Comparison of ENCODE assay signal across 21 cellular contexts in the genomic region with DNA sequence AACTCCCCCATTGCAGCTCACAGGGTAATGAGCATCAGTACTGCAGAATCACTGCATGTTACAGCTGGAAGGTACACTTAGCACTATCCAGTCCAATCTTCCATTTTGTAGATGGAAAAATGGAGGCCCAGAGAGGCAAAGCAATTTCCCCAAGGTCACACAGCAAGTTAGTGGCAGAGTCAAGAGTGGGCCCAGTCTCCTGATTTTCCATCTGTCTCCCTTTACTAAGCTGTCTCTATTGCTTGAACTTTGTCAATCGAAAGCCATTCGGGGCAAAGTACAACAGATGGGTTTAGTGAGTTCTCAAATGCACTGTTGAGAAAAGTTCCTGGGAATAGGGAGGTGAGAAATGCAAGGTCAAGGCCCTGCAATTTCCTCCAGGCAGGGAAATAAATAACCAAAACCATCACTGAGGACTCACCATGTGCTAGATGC.
"Had no signal": no experiment of that assay in that cellular context is flagged by ENCODE, and none has a peak within 500 bp of the region (broad histone marks: within the 10 kb centered on the region; RNA-seq: fewer than 3 reads in every experiment).

No MANE protein-coding gene starts in this region.

- H3K4me3 ChIP-seq: ascending aorta, left lung, smooth muscle cell, tibial nerve had no signal

- H3K27ac ChIP-seq: ascending aorta, left lung, neutrophil, tibial nerve had no signal

- H3K9me3 ChIP-seq: left lung, neutrophil had no signal

- H3K4me3 Mint-ChIP-seq: activated naive CD8-positive, alpha-beta T cell treated with anti-CD3 and anti-CD28 coated beads, Interleukin-2, amount 50 U/mL, for 24 hours; memory B cell; natural killer cell; WTC11 had no signal

- FAIRE-seq: endometrium had no signal

- DNase-seq: activated CD4-positive, alpha-beta T cell treated with anti-CD3 and anti-CD28 coated beads for 48 hours; activated CD8-positive, alpha-beta memory T cell treated with anti-CD3 and anti-CD28 coated beads for 24 hours; activated naive CD4-positive, alpha-beta T cell; activated naive CD8-positive, alpha-beta T cell treated with anti-CD3 and anti-CD28 coated beads, Interleukin-2, amount 50 U/mL, for 24 hours; hippocampal formation; left lung; natural killer cell; posterior cingulate gyrus; right cardiac atrium; stimulated activated CD4-positive, alpha-beta T cell treated with anti-CD3 and anti-CD28 coated beads, Interleukin-4, amount 100 ng/mL, for 4 hours; stimulated activated CD8-positive, alpha-beta memory T cell treated with anti-CD3 and anti-CD28 coated beads, Interleukin-4, amount 100 ng/mL, for 48 hours; stimulated activated naive CD4-positive, alpha-beta T cell treated with Interleukin-2 at 50 U/mL for 16 hours; substantia nigra; T-helper 2 cell had no signal

- H3K27me3 ChIP-seq: ascending aorta, tibial nerve had no signal

- H3K4me2 ChIP-seq: smooth muscle cell had no signal

- H3K27ac Mint-ChIP-seq: activated naive CD8-positive, alpha-beta T cell treated with anti-CD3 and anti-CD28 coated beads, Interleukin-2, amount 50 U/mL, for 24 hours; memory B cell; natural killer cell; WTC11 had no signal

- H3K36me3 Mint-ChIP-seq: memory B cell, natural killer cell, WTC11 had no signal

- H3K36me3 ChIP-seq: ascending aorta, left lung, neutrophil, tibial nerve had no signal
